15 cellular contexts compared by ENCODE assay signal in the genomic region with DNA sequence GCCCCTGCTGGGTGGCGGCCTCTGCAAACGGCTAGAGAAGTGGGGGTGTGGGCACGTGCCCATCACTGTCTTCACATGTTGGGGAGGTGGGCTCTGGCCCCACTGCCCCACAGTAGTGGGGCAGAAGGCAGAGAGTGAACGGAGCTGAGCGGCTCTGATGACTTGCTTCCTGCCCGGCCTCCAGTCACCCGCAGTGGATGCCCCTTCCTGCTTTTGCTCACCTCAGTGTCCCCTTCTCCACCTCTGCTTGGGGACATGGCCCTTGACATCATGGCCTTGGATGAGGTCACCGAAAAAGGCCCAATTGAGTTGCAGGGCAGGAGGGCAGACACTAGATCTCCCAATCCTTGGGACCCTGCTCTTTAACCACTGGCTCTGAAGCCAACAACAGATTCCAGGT. TPM values are rescaled to one million over a fixed set of nuclear protein-coding genes. Genes with fewer than 3 reads are reported as not detected.
"Had no signal": no experiment of that assay in that cellular context is flagged by ENCODE, and none has a peak within 500 bp of the region (broad histone marks: within the 10 kb centered on the region; RNA-seq: fewer than 3 reads in every experiment).

No MANE protein-coding gene starts in this region.

- H3K4me3 ChIP-seq: body of pancreas, gastrocnemius medialis, heart left ventricle, left ventricle myocardium inferior, SJSA1, upper lobe of left lung had no signal

- DNase-seq: activated CD4-positive, alpha-beta memory T cell treated with anti-CD3 and anti-CD28 coated beads, Interleukin-2, amount 10 ng/mL, durations not matched to agents 7 days and 5 days; activated CD4-positive, alpha-beta T cell treated with anti-CD3 and anti-CD28 coated beads for 4 hours; activated CD8-positive, alpha-beta memory T cell treated with anti-CD3 and anti-CD28 coated beads, Interleukin-2, amount 50 U/mL, for 48 hours; activated gamma-delta T cell treated with Interleukin-2 at 50 U/mL for 16 hours; gastrocnemius medialis; heart left ventricle; left ventricle myocardium inferior; mammary epithelial cell; stimulated activated naive CD8-positive, alpha-beta T cell treated with anti-CD3 and anti-CD28 coated beads, Interleukin-15, amount 100 ng/mL, for 72 hours had no signal

- H3K27ac ChIP-seq: gastrocnemius medialis, heart left ventricle, left ventricle myocardium inferior, SJSA1 had no signal

- H3K9me3 ChIP-seq: body of pancreas, gastrocnemius medialis, heart left ventricle, left ventricle myocardium inferior, SJSA1, upper lobe of left lung had no signal

- H3K36me3 ChIP-seq: gastrocnemius medialis, heart left ventricle, left ventricle myocardium inferior, SJSA1 had no signal

- H3K27me3 ChIP-seq: body of pancreas, gastrocnemius medialis, heart left ventricle, SJSA1, upper lobe of left lung had no signal

- H3K27me3 Mint-ChIP-seq: activated CD4-positive, alpha-beta memory T cell treated with anti-CD3 and anti-CD28 coated beads, Interleukin-2, amount 10 ng/mL, durations not matched to agents 7 days and 5 days; progenitor cell of endocrine pancreas; stimulated activated naive CD8-positive, alpha-beta T cell treated with anti-CD3 and anti-CD28 coated beads, Interleukin-15, amount 100 ng/mL, for 72 hours had no signal

- H3K27ac Mint-ChIP-seq: progenitor cell of endocrine pancreas had no signal

- H3K4me1 ChIP-seq: gastrocnemius medialis, heart left ventricle, left ventricle myocardium inferior, SJSA1 had no signal

- H3K9me3 Mint-ChIP-seq: activated CD4-positive, alpha-beta memory T cell treated with anti-CD3 and anti-CD28 coated beads, Interleukin-2, amount 10 ng/mL, durations not matched to agents 7 days and 5 days; stimulated activated naive CD8-positive, alpha-beta T cell treated with anti-CD3 and anti-CD28 coated beads, Interleukin-15, amount 100 ng/mL, for 72 hours; WTC11 had no signal

- H3K4me3 Mint-ChIP-seq: activated CD4-positive, alpha-beta memory T cell treated with anti-CD3 and anti-CD28 coated beads, Interleukin-2, amount 10 ng/mL, durations not matched to agents 7 days and 5 days; stimulated activated naive CD8-positive, alpha-beta T cell treated with anti-CD3 and anti-CD28 coated beads, Interleukin-15, amount 100 ng/mL, for 72 hours; WTC11 had no signal

RNA-seq across cellular contexts. Expression of gene KCNK5, which starts 40.1 kb away (rescaled TPM):
- total RNA-seq: osteoblast, SJSA1 had no signal
